ENCODE assay signal across 27 cellular contexts in the genomic region with DNA sequence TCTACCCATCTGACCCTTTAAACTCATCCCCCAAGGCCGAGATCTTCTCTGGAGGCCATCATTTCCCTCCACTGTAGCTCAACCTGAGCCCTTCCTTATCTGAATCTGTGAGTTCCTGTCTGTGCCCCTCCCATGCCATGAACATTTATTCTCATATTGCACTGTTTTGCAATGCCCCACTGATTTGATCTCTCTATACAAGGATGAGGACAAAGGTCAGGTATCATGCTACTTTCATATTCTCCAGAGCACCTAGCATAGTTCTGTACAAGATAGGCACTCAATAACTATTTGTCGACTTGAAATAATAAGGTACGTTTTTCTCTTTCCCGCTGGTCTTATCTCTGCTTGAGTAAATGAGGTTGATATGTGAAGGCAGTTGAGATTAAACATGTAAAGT.
DNase-seq lines count a peak whose midpoint lies in the region; ATAC-seq and TF ChIP-seq lines count a peak whose summit lies in the region.
"Had no signal": no experiment of that assay in that cellular context is flagged by ENCODE, and none has a peak within 500 bp of the region (broad histone marks: within the 10 kb centered on the region; RNA-seq: fewer than 3 reads in every experiment).

No MANE protein-coding gene starts in this region.

- DNase-seq in HCT116 (ENCODE audit: low read depth, low spot score) (no peak), Peyer's patch (peak in 1 of 3 donors; percentile 61), foreskin keratinocyte (no peak), trophoblast cell (peak in 1 of 2 donors; percentile 51), amniotic stem cell (lab: John Stamatoyannopoulos, UW) (no peak), NCI-H82 treated with DMSO at 0.1 percent for 48 hours (lab: John Stamatoyannopoulos, UW; ENCODE audit: unreplicated experiment) (no peak), medulla oblongata (ENCODE audit: extremely low spot score) (no peak)
- no peak for DNase-seq in activated CD4-positive, alpha-beta T cell treated with anti-CD3 and anti-CD28 coated beads, Interleukin-2, amount 50 U/mL, for 1 hour
- DNase-seq: activated B cell treated with CpG ODN at 0.5 μM for 24 hours; activated CD4-positive, alpha-beta T cell treated with anti-CD3 and anti-CD28 coated beads, Interleukin-2, amount 50 U/mL, for 4 hours; aorta; central memory CD4-positive, alpha-beta T cell; dorsolateral prefrontal cortex; foreskin fibroblast; HCEC 1CT; heart right ventricle; KBM-7; MM.1S; NCI-H1436 treated with DMSO at 0.1 percent for 48 hours; NCI-H2171 treated with DMSO at 0.1 percent for 48 hours; NCI-H774; SHP77; spleen; stimulated activated CD4-positive, alpha-beta T cell treated with anti-CD3 and anti-CD28 coated beads, Interleukin-4, amount 100 ng/mL, for 1 hour; stimulated activated naive CD4-positive, alpha-beta T cell; SW 1271 had no signal

- no TSS peak for BruUV-seq in HCT116 (replicated peaks; lab: Mats Ljungman, UMichigan)

- H2AFZ ChIP-seq in HCT116 (ENCODE audit: low read depth, low read length, poor library complexity, severe bottlenecking), result peak overlapping the region; percentile 48
- no peak overlapping the region for H2AFZ ChIP-seq in trophoblast cell (ENCODE audit: insufficient read depth, low read length, poor library complexity)

- ATAC-seq in HCT116 (no peak; the same call in 1 of the 2 replicates), foreskin keratinocyte (no peak)
- ATAC-seq: heart right ventricle; natural killer cell treated with Interleukin-12 subunit alpha and Interleukin-12 subunit beta and Interleukin-15 and Interleukin-18, amount 100 ng/mL, for 72 hours had no signal

- H3K4me2 ChIP-seq in HCT116 (ENCODE audit: low read length) (no peak overlapping the region), trophoblast cell (ENCODE audit: low read length) (no peak overlapping the region)

- no peak overlapping the region for H2AK5ac ChIP-seq in trophoblast cell (ENCODE audit: low read length)

- H2BK12ac ChIP-seq in trophoblast cell (ENCODE audit: low read length), result no peak overlapping the region

- H4K20me1 ChIP-seq in HCT116 (ENCODE audit: insufficient read depth), result no peaks in the 10 kb centered on the region

- TF ChIP-seq POLR2A in HCT116 (IDR thresholded peaks at IDR 0.05; ENCODE audit: borderline replicate concordance, extremely low read depth, insufficient read depth, insufficient read length), result no peak
- TF ChIP-seq POLR2A in Peyer's patch (IDR thresholded peaks at IDR 0.05), result peak in 1 of 2 donors; percentile 66

- H2BK120ac ChIP-seq in trophoblast cell (ENCODE audit: insufficient read depth, low read length, poor library complexity), result no peak overlapping the region

- no peak overlapping the region for H4K91ac ChIP-seq in trophoblast cell (ENCODE audit: low read depth, low read length)

- no peaks in the 10 kb centered on the region for H3K36me3 ChIP-seq in HCT116 (ENCODE audit: control insufficient read depth in 1 of 2, insufficient read depth in 2 of 2, low read length in 2 of 2)
- no peaks in the 10 kb centered on the region for H3K36me3 ChIP-seq in Peyer's patch
- H3K36me3 ChIP-seq in trophoblast cell (ENCODE audit: control insufficient read depth in 1 of 2, insufficient read depth in 2 of 2, low read length in 2 of 2), result no peaks in the 10 kb centered on the region
- H3K36me3 ChIP-seq: heart right ventricle, spleen had no signal

- H3K4ac ChIP-seq in trophoblast cell (ENCODE audit: low read depth, low read length), result no peak overlapping the region

- H3K27me3 ChIP-seq in HCT116 (ENCODE audit: insufficient read depth, low read length) (no peaks in the 10 kb centered on the region), Peyer's patch (no peaks in the 10 kb centered on the region), foreskin keratinocyte (no peaks in the 10 kb centered on the region), trophoblast cell (ENCODE audit: insufficient read depth, low read length) (no peaks in the 10 kb centered on the region)
- H3K27me3 ChIP-seq: dorsolateral prefrontal cortex, spleen had no signal

- POLR2A ChIA-PET in HCT116 (lab: Charles Lee), result no interaction called here

- no peak overlapping the region for H2BK5ac ChIP-seq in trophoblast cell (ENCODE audit: low read depth, low read length, poor library complexity)

- H3K4me3 ChIP-seq in HCT116 (replicated peaks in 1 of 2; ENCODE audit: low read depth in 1 of 2, low read length in 2 of 2) (no peak overlapping the region), Peyer's patch (peak overlapping the region in 3 of 4 donors; percentile 6 to 32 (median 17)), trophoblast cell (ENCODE audit: low read depth, low read length) (no peak overlapping the region)
- H3K4me3 ChIP-seq: dorsolateral prefrontal cortex, heart right ventricle, spleen had no signal

- no peaks in the 10 kb centered on the region for H3K79me2 ChIP-seq in HCT116 (ENCODE audit: insufficient read depth, low read length)
- H3K79me2 ChIP-seq in trophoblast cell (ENCODE audit: control insufficient read depth, insufficient read depth, low read length, poor library complexity), result no peaks in the 10 kb centered on the region

- no peak overlapping the region for H4K8ac ChIP-seq in trophoblast cell (ENCODE audit: low read depth, low read length)

- RAD21 ChIA-PET in HCT116 (lab: Charles Lee; ENCODE audit: low non-redundant PET in 1 of 2, low total read pairs in 2 of 2, uncharacterized antibody in 2 of 2, unreplicated experiment in 2 of 2), result no interaction called here

- TF ChIP-seq RAD21 in HCT116 (IDR thresholded peaks at IDR 0.05; ENCODE audit: low read depth), result no peak

- H3K27ac ChIP-seq in HCT116 (ENCODE audit: low read depth, low read length), result no peak overlapping the region
- peak overlapping the region in 3 of 4 donors; percentile 41 to 85 (median 68) for H3K27ac ChIP-seq in Peyer's patch
- H3K27ac ChIP-seq in foreskin keratinocyte, result peak overlapping the region; percentile 7
- H3K27ac ChIP-seq in trophoblast cell (ENCODE audit: low read depth, low read length), result no peak overlapping the region
- H3K27ac ChIP-seq: dorsolateral prefrontal cortex, heart right ventricle, spleen had no signal

- intact Hi-C loops in HCT116 (cut with micrococcal nuclease), result no loop called here

- no peak overlapping the region for H3K18ac ChIP-seq in trophoblast cell (ENCODE audit: low read length)

- no peaks in the 10 kb centered on the region for H3K9me2 ChIP-seq in HCT116 (ENCODE audit: insufficient read depth)

- no peaks in the 10 kb centered on the region for H3K79me1 ChIP-seq in trophoblast cell (ENCODE audit: low read length)

- H3K4me1 ChIP-seq in HCT116 (ENCODE audit: control insufficient read depth in 1 of 2, insufficient read depth in 2 of 2, low read length in 2 of 2) (peaks cover 0 to 6% of the 10 kb centered on the region in 2 experiments; a peak in 1 of 4 replicates), Peyer's patch (no peaks in the 10 kb centered on the region), foreskin keratinocyte (peaks cover 5% of the 10 kb centered on the region), trophoblast cell (ENCODE audit: control insufficient read depth in 1 of 2, insufficient read depth in 2 of 2, low read length in 2 of 2) (peaks cover 0 to 2% of the 10 kb centered on the region in 2 experiments)
- H3K4me1 ChIP-seq: spleen had no signal

- H3K14ac ChIP-seq in trophoblast cell (ENCODE audit: low read length), result no peak overlapping the region

- CTCF ChIA-PET in HCT116 (lab: Charles Lee), result no interaction called here

- TF ChIP-seq CTCF in HCT116 (IDR thresholded peaks at IDR 0.05 in 2 of 3, conservative IDR thresholded peaks at IDR 0.05 in 1 of 3; ENCODE audit: borderline replicate concordance in 1 of 3, insufficient read depth in 1 of 3, low read depth in 2 of 3, low read length in 2 of 3) (no peak), Peyer's patch (IDR thresholded peaks at IDR 0.05) (no peak), foreskin keratinocyte (conservative IDR thresholded peaks at IDR 0.05) (no peak)

- H3K9me3 ChIP-seq in HCT116 (ENCODE audit: control insufficient read depth in 1 of 2, insufficient read depth in 1 of 2, low read depth in 1 of 2, low read length in 2 of 2), result no peaks in the 10 kb centered on the region
- H3K9me3 ChIP-seq in Peyer's patch, result no peaks in the 10 kb centered on the region
- H3K9me3 ChIP-seq in trophoblast cell (ENCODE audit: insufficient read depth, low read depth, low read length), result no peaks in the 10 kb centered on the region
- H3K9me3 ChIP-seq: heart right ventricle, spleen had no signal

- no peak overlapping the region for H4K12ac ChIP-seq in trophoblast cell (ENCODE audit: low read depth, low read length)

- H3K9ac ChIP-seq in HCT116 (ENCODE audit: low read length) (no peak overlapping the region), trophoblast cell (ENCODE audit: low read length) (no peak overlapping the region)

- H3K23ac ChIP-seq in trophoblast cell (ENCODE audit: low read length), result peak overlapping the region; percentile 18

- WGBS in trophoblast cell (ENCODE audit: extremely low coverage, insufficient coverage, insufficient read length), result no CpG with 5 or more reads among the region's 4 CpGs

TF ChIP-seq in HCT116, 20 proteins besides CTCF, POLR2A, EP300 and RAD21 (continues in another document):
- TF ChIP-seq SIN3A (IDR thresholded peaks at IDR 0.05; ENCODE audit: low read depth) (no peak), EZH2phosphoT487 (IDR thresholded peaks at IDR 0.05; ENCODE audit: borderline replicate concordance) (no peak), FOSL1 (IDR thresholded peaks at IDR 0.05; ENCODE audit: low read depth) (no peak), EZH2 (IDR thresholded peaks at IDR 0.05) (no peak), JUND (IDR thresholded peaks at IDR 0.05) (no peak), SP1 (IDR thresholded peaks at IDR 0.05; ENCODE audit: low read depth) (no peak), ZNF274 (IDR thresholded peaks at IDR 0.05; ENCODE audit: low read depth, low read length) (no peak), YY1 (IDR thresholded peaks at IDR 0.05; ENCODE audit: extremely low read depth, insufficient replicate concordance, low read depth, low read length) (no peak), ZFX (IDR thresholded peaks at IDR 0.05) (no peak), ELF1 (IDR thresholded peaks at IDR 0.05; ENCODE audit: borderline replicate concordance, low read depth) (no peak)
- TF ChIP-seq, protein P1, sequence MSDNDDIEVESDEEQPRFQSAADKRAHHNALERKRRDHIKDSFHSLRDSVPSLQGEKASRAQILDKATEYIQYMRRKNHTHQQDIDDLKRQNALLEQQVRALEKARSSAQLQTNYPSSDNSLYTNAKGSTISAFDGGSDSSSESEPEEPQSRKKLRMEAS (IDR thresholded peaks at IDR 0.05), result no peak

Comparison
In these comparisons a context has a peak if more than half of its experiments do, and no peak if none do; other contexts are left out.
1. H3K27ac ChIP-seq: peak in Peyer's patch (3 of 4) and foreskin keratinocyte (single experiment); none in HCT116 (single experiment) and trophoblast cell (single experiment).
2. H3K4me3 ChIP-seq: peak in Peyer's patch (3 of 4); none in HCT116 (0 of 2) and trophoblast cell (single experiment).